In the genomic region with DNA sequence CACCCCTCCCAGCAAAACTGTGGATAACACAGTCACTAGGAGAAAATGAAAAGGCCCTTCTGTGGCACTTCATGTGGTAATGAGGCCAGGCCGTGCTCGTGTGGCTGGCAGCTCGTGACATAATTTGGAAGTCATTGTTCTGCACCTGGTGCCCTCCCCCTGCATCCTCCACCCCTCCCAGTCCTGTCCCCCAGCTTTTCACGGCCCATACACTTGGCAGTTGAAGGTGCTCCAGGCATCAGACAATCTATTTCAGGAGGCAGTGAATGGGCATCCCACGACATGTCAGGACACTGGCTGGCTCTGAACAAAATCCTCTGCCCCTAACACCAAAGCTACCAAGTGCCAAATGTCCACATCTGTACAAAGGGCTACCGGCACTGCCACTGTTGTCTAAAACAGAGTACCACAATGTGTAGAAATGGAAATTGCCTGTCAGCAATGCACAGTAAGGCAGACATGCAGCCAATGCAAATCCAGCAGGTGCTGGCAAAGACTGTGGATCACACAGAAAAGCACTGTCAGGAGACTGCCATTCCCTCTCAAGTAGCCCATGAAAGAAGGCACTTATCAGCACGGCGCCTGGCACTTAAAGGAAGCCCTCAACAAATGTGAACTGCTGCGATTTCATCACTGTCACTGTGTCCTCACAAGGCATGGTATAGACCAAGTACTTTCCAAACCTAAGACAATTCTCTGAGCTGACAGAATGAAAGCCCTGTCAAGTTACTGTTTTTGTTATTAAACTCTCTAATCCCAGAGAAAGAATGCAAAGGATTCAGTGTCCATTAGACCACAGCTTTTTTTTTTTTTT, we compare ENCODE assay signal across 1 cellular context.
TF ChIP-seq lines count a peak whose summit lies in the region.

No MANE protein-coding gene starts in this region.

TF ChIP-seq in HepG2, 621 proteins besides CTCF, POLR2A, EP300 and RAD21 (continued from another document and continues in another):
- TF ChIP-seq, protein P1, sequence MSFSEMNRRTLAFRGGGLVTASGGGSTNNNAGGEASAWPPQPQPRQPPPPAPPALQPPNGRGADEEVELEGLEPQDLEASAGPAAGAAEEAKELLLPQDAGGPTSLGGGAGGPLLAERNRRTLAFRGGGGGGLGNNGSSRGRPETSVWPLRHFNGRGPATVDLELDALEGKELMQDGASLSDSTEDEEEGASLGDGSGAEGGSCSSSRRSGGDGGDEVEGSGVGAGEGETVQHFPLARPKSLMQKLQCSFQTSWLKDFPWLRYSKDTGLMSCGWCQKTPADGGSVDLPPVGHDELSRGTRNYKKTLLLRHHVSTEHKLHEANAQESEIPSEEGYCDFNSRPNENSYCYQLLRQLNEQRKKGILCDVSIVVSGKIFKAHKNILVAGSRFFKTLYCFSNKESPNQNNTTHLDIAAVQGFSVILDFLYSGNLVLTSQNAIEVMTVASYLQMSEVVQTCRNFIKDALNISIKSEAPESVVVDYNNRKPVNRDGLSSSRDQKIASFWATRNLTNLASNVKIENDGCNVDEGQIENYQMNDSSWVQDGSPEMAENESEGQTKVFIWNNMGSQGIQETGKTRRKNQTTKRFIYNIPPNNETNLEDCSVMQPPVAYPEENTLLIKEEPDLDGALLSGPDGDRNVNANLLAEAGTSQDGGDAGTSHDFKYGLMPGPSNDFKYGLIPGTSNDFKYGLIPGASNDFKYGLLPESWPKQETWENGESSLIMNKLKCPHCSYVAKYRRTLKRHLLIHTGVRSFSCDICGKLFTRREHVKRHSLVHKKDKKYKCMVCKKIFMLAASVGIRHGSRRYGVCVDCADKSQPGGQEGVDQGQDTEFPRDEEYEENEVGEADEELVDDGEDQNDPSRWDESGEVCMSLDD (CRISPR knock-in tag; IDR thresholded peaks at IDR 0.05; ENCODE audit: borderline replicate concordance): no peak
- TF ChIP-seq, protein P2, sequence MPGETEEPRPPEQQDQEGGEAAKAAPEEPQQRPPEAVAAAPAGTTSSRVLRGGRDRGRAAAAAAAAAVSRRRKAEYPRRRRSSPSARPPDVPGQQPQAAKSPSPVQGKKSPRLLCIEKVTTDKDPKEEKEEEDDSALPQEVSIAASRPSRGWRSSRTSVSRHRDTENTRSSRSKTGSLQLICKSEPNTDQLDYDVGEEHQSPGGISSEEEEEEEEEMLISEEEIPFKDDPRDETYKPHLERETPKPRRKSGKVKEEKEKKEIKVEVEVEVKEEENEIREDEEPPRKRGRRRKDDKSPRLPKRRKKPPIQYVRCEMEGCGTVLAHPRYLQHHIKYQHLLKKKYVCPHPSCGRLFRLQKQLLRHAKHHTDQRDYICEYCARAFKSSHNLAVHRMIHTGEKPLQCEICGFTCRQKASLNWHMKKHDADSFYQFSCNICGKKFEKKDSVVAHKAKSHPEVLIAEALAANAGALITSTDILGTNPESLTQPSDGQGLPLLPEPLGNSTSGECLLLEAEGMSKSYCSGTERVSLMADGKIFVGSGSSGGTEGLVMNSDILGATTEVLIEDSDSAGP (CRISPR knock-in tag; IDR thresholded peaks at IDR 0.05; ENCODE audit: borderline replicate concordance): 0 out of 2 replicates have a peak, but pooled peaks have one; percentile 9
- TF ChIP-seq KMT2A (CRISPR knock-in tag; IDR thresholded peaks at IDR 0.05) (no peak), DMAP1 (CRISPR knock-in tag; IDR thresholded peaks at IDR 0.05) (no peak), ZNF331 (CRISPR knock-in tag; IDR thresholded peaks at IDR 0.05) (no peak), ZNF17 (CRISPR knock-in tag; IDR thresholded peaks at IDR 0.05) (no peak), SIX4 (CRISPR knock-in tag; IDR thresholded peaks at IDR 0.05) (no peak), ISL2 (CRISPR knock-in tag; IDR thresholded peaks at IDR 0.05) (no peak), PHB2 (IDR thresholded peaks at IDR 0.05; ENCODE audit: partially characterized antibody) (no peak), SUZ12 (IDR thresholded peaks at IDR 0.05; ENCODE audit: low read depth, low read length) (no peak), ZNF430 (CRISPR knock-in tag; IDR thresholded peaks at IDR 0.05) (peak; percentile 23; the same call in 1 of the 2 replicates), ZNF121 (CRISPR knock-in tag; IDR thresholded peaks at IDR 0.05) (0 out of 2 replicates have a peak, but pooled peaks have one; percentile 2), MXD4 (CRISPR knock-in tag; IDR thresholded peaks at IDR 0.05) (no peak), ZNF703 (CRISPR knock-in tag; IDR thresholded peaks at IDR 0.05; ENCODE audit: borderline replicate concordance) (no peak), SRSF9 (IDR thresholded peaks at IDR 0.05; ENCODE audit: borderline replicate concordance, insufficient read depth, low read depth, low read length, poor library complexity, severe bottlenecking) (no peak), ZNF343 (CRISPR knock-in tag; IDR thresholded peaks at IDR 0.05) (no peak), CHD2 (IDR thresholded peaks at IDR 0.05; ENCODE audit: low read depth, low read length) (no peak), EEA1 (CRISPR knock-in tag; IDR thresholded peaks at IDR 0.05; ENCODE audit: borderline replicate concordance) (no peak), KLF13 (CRISPR knock-in tag; IDR thresholded peaks at IDR 0.05) (no peak), ZNF761 (CRISPR knock-in tag; conservative IDR thresholded peaks at IDR 0.05) (no peak), PAWR (CRISPR knock-in tag; IDR thresholded peaks at IDR 0.05; ENCODE audit: borderline replicate concordance) (no peak), ISX (CRISPR knock-in tag; conservative IDR thresholded peaks at IDR 0.05) (no peak), ZNF501 (CRISPR knock-in tag; IDR thresholded peaks at IDR 0.05) (no peak), HNF4G (IDR thresholded peaks at IDR 0.05; ENCODE audit: borderline replicate concordance, low read depth, low read length) (no peak), HNF4G (CRISPR knock-in tag; IDR thresholded peaks at IDR 0.05; ENCODE audit: borderline replicate concordance, low read depth) (no peak)
- TF ChIP-seq, protein P3, sequence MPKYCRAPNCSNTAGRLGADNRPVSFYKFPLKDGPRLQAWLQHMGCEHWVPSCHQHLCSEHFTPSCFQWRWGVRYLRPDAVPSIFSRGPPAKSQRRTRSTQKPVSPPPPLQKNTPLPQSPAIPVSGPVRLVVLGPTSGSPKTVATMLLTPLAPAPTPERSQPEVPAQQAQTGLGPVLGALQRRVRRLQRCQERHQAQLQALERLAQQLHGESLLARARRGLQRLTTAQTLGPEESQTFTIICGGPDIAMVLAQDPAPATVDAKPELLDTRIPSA (CRISPR knock-in tag; IDR thresholded peaks at IDR 0.05; ENCODE audit: borderline replicate concordance): no peak
- TF ChIP-seq, protein P4, sequence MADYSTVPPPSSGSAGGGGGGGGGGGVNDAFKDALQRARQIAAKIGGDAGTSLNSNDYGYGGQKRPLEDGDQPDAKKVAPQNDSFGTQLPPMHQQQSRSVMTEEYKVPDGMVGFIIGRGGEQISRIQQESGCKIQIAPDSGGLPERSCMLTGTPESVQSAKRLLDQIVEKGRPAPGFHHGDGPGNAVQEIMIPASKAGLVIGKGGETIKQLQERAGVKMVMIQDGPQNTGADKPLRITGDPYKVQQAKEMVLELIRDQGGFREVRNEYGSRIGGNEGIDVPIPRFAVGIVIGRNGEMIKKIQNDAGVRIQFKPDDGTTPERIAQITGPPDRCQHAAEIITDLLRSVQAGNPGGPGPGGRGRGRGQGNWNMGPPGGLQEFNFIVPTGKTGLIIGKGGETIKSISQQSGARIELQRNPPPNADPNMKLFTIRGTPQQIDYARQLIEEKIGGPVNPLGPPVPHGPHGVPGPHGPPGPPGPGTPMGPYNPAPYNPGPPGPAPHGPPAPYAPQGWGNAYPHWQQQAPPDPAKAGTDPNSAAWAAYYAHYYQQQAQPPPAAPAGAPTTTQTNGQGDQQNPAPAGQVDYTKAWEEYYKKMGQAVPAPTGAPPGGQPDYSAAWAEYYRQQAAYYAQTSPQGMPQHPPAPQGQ (CRISPR knock-in tag; IDR thresholded peaks at IDR 0.05; ENCODE audit: borderline replicate concordance): no peak
- TF ChIP-seq, protein P5, sequence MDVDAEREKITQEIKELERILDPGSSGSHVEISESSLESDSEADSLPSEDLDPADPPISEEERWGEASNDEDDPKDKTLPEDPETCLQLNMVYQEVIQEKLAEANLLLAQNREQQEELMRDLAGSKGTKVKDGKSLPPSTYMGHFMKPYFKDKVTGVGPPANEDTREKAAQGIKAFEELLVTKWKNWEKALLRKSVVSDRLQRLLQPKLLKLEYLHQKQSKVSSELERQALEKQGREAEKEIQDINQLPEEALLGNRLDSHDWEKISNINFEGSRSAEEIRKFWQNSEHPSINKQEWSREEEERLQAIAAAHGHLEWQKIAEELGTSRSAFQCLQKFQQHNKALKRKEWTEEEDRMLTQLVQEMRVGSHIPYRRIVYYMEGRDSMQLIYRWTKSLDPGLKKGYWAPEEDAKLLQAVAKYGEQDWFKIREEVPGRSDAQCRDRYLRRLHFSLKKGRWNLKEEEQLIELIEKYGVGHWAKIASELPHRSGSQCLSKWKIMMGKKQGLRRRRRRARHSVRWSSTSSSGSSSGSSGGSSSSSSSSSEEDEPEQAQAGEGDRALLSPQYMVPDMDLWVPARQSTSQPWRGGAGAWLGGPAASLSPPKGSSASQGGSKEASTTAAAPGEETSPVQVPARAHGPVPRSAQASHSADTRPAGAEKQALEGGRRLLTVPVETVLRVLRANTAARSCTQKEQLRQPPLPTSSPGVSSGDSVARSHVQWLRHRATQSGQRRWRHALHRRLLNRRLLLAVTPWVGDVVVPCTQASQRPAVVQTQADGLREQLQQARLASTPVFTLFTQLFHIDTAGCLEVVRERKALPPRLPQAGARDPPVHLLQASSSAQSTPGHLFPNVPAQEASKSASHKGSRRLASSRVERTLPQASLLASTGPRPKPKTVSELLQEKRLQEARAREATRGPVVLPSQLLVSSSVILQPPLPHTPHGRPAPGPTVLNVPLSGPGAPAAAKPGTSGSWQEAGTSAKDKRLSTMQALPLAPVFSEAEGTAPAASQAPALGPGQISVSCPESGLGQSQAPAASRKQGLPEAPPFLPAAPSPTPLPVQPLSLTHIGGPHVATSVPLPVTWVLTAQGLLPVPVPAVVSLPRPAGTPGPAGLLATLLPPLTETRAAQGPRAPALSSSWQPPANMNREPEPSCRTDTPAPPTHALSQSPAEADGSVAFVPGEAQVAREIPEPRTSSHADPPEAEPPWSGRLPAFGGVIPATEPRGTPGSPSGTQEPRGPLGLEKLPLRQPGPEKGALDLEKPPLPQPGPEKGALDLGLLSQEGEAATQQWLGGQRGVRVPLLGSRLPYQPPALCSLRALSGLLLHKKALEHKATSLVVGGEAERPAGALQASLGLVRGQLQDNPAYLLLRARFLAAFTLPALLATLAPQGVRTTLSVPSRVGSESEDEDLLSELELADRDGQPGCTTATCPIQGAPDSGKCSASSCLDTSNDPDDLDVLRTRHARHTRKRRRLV (CRISPR knock-in tag; IDR thresholded peaks at IDR 0.05): no peak
- TF ChIP-seq, protein P6, sequence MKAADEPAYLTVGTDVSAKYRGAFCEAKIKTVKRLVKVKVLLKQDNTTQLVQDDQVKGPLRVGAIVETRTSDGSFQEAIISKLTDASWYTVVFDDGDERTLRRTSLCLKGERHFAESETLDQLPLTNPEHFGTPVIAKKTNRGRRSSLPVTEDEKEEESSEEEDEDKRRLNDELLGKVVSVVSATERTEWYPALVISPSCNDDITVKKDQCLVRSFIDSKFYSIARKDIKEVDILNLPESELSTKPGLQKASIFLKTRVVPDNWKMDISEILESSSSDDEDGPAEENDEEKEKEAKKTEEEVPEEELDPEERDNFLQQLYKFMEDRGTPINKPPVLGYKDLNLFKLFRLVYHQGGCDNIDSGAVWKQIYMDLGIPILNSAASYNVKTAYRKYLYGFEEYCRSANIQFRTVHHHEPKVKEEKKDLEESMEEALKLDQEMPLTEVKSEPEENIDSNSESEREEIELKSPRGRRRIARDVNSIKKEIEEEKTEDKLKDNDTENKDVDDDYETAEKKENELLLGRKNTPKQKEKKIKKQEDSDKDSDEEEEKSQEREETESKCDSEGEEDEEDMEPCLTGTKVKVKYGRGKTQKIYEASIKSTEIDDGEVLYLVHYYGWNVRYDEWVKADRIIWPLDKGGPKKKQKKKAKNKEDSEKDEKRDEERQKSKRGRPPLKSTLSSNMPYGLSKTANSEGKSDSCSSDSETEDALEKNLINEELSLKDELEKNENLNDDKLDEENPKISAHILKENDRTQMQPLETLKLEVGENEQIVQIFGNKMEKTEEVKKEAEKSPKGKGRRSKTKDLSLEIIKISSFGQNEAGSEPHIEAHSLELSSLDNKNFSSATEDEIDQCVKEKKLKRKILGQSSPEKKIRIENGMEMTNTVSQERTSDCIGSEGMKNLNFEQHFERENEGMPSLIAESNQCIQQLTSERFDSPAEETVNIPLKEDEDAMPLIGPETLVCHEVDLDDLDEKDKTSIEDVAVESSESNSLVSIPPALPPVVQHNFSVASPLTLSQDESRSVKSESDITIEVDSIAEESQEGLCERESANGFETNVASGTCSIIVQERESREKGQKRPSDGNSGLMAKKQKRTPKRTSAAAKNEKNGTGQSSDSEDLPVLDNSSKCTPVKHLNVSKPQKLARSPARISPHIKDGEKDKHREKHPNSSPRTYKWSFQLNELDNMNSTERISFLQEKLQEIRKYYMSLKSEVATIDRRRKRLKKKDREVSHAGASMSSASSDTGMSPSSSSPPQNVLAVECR (CRISPR knock-in tag; IDR thresholded peaks at IDR 0.05; ENCODE audit: borderline replicate concordance): no peak
- TF ChIP-seq, protein P7, sequence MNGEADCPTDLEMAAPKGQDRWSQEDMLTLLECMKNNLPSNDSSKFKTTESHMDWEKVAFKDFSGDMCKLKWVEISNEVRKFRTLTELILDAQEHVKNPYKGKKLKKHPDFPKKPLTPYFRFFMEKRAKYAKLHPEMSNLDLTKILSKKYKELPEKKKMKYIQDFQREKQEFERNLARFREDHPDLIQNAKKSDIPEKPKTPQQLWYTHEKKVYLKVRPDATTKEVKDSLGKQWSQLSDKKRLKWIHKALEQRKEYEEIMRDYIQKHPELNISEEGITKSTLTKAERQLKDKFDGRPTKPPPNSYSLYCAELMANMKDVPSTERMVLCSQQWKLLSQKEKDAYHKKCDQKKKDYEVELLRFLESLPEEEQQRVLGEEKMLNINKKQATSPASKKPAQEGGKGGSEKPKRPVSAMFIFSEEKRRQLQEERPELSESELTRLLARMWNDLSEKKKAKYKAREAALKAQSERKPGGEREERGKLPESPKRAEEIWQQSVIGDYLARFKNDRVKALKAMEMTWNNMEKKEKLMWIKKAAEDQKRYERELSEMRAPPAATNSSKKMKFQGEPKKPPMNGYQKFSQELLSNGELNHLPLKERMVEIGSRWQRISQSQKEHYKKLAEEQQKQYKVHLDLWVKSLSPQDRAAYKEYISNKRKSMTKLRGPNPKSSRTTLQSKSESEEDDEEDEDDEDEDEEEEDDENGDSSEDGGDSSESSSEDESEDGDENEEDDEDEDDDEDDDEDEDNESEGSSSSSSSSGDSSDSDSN (CRISPR knock-in tag; IDR thresholded peaks at IDR 0.05): 0 out of 2 replicates have a peak, but pooled peaks have one; percentile 7
- TF ChIP-seq, protein P8, sequence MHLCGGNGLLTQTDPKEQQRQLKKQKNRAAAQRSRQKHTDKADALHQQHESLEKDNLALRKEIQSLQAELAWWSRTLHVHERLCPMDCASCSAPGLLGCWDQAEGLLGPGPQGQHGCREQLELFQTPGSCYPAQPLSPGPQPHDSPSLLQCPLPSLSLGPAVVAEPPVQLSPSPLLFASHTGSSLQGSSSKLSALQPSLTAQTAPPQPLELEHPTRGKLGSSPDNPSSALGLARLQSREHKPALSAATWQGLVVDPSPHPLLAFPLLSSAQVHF (CRISPR knock-in tag; IDR thresholded peaks at IDR 0.05): no peak
- TF ChIP-seq, protein P9, sequence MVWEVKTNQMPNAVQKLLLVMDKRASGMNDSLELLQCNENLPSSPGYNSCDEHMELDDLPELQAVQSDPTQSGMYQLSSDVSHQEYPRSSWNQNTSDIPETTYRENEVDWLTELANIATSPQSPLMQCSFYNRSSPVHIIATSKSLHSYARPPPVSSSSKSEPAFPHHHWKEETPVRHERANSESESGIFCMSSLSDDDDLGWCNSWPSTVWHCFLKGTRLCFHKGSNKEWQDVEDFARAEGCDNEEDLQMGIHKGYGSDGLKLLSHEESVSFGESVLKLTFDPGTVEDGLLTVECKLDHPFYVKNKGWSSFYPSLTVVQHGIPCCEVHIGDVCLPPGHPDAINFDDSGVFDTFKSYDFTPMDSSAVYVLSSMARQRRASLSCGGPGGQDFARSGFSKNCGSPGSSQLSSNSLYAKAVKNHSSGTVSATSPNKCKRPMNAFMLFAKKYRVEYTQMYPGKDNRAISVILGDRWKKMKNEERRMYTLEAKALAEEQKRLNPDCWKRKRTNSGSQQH (CRISPR knock-in tag; IDR thresholded peaks at IDR 0.05; ENCODE audit: low read depth): no peak
